In the genomic region with DNA sequence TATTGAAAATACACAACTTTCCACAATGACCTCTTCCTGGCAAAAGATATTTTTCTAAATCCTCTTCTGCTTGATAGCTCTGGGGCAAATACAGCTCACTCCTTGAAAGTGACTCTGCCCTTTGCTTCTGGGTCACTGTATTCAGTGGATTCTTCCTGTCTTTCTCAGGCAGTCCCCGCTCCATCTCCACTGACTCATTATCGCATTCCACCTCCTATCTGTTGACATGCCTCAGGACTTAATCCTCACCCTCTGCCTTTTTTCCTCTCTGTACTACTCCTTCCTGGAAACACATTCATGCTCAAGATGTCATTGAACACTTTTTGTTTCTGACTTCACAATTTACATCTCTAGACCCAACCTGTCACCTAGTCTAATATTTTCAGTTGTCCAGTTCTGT, we compare ENCODE assay signal across 19 cellular contexts. TPM values are rescaled to one million over a fixed set of nuclear protein-coding genes. Genes with fewer than 3 reads are reported as not detected.
DNase-seq lines count a peak whose midpoint lies in the region; ATAC-seq, FAIRE-seq and TF ChIP-seq lines count a peak whose summit lies in the region.
"Had no signal": no experiment of that assay in that cellular context is flagged by ENCODE, and none has a peak within 500 bp of the region (broad histone marks: within the 10 kb centered on the region; RNA-seq: fewer than 3 reads in every experiment).

No MANE protein-coding gene starts in this region.

- H3K36me3 Mint-ChIP-seq in chondrocyte (ENCODE audit: low read depth), result no peaks in the 10 kb centered on the region
- H3K36me3 Mint-ChIP-seq: stimulated activated naive B cell treated with anti-CD40 and anti-IgM and Interleukin-4, amounts not matched to agents 10 μg/mL and 1 μg/mL and 100 μg/mL, for 72 hours had no signal

- CTCF ChIA-PET in H1 (lab: Charles Lee; ENCODE audit: partially characterized antibody), result interaction anchor here (1.1 kb wide), 2 partner anchors 9 to 11 kb away, joined by 3 to 4 read pairs; no protein-coding TSS in a partner anchor

- H4K5ac ChIP-seq in H1 (ENCODE audit: insufficient read length, low read depth, low read length), result no peak overlapping the region

- no peaks in the 10 kb centered on the region for H3K27me3 ChIP-seq in H1 (replicated peaks in 1 of 4; ENCODE audit: control insufficient read depth in 3 of 4, extremely low read depth in 1 of 4, insufficient read depth in 3 of 4, low read length in 3 of 4)
- H3K27me3 ChIP-seq in mesenchymal stem cell (ENCODE audit: control insufficient read depth in 1 of 2, insufficient read depth in 1 of 2, low read length in 2 of 2), result peaks cover 3 to 5% of the 10 kb centered on the region in 2 experiments

- peaks cover 22% of the 10 kb centered on the region for H3K27me3 Mint-ChIP-seq in chondrocyte (ENCODE audit: low read depth)
- H3K27me3 Mint-ChIP-seq: activated CD4-positive, alpha-beta memory T cell treated with anti-CD3 and anti-CD28 coated beads, Interleukin-2, amount 10 ng/mL, durations not matched to agents 7 days and 5 days; stimulated activated naive B cell treated with anti-CD40 and anti-IgM and Interleukin-4, amounts not matched to agents 10 μg/mL and 1 μg/mL and 100 μg/mL, for 72 hours had no signal

- H4K91ac ChIP-seq in H1 (replicated peaks; ENCODE audit: insufficient read length, low read length) (no peak overlapping the region), mesenchymal stem cell (ENCODE audit: low read length) (no peak overlapping the region)

- no peak overlapping the region for H3K56ac ChIP-seq in H1 (replicated peaks; ENCODE audit: insufficient read length, low read depth, low read length)

- H3K9me3 ChIP-seq in H1 (ENCODE audit: insufficient read depth in 2 of 2, low read depth in 1 of 2, low read length in 1 of 2), result no peaks in the 10 kb centered on the region
- no peaks in the 10 kb centered on the region for H3K9me3 ChIP-seq in mesenchymal stem cell (ENCODE audit: control insufficient read depth, low read length)
- H3K9me3 ChIP-seq: SK-N-SH had no signal

- no peaks in the 10 kb centered on the region for H3K4me1 Mint-ChIP-seq in chondrocyte (ENCODE audit: low read depth)
- H3K4me1 Mint-ChIP-seq: activated CD4-positive, alpha-beta memory T cell treated with anti-CD3 and anti-CD28 coated beads, Interleukin-2, amount 10 ng/mL, durations not matched to agents 7 days and 5 days; stimulated activated naive B cell treated with anti-CD40 and anti-IgM and Interleukin-4, amounts not matched to agents 10 μg/mL and 1 μg/mL and 100 μg/mL, for 72 hours had no signal

- H3K27ac Mint-ChIP-seq in chondrocyte (ENCODE audit: unreplicated experiment), result no peak overlapping the region
- H3K27ac Mint-ChIP-seq: activated CD4-positive, alpha-beta memory T cell treated with anti-CD3 and anti-CD28 coated beads, Interleukin-2, amount 10 ng/mL, durations not matched to agents 7 days and 5 days; stimulated activated naive B cell treated with anti-CD40 and anti-IgM and Interleukin-4, amounts not matched to agents 10 μg/mL and 1 μg/mL and 100 μg/mL, for 72 hours had no signal

- TF ChIP-seq RAD21 in H1 (IDR thresholded peaks at IDR 0.05 in 1 of 2, conservative IDR thresholded peaks at IDR 0.05 in 1 of 2; ENCODE audit: low read depth in 2 of 2, low read length in 2 of 2), result no peak

- H3K4me3 ChIP-seq in H1 (ENCODE audit: extremely low read depth in 1 of 4, insufficient read depth in 2 of 4, low read depth in 3 of 4, low read length in 4 of 4) (no peak overlapping the region), mesenchymal stem cell (ENCODE audit: insufficient read depth in 1 of 2, low read depth in 1 of 2, low read length in 2 of 2) (no peak overlapping the region)

- POLR2A ChIA-PET in H1 (lab: Charles Lee; ENCODE audit: partially characterized antibody), result interaction anchor here (2.2 kb wide), 1 partner anchor 8 kb away, joined by 9 read pairs; the partner anchor contains the start of gene RGS7BP

- no peaks in the 10 kb centered on the region for H3K79me2 ChIP-seq in H1 (ENCODE audit: control insufficient read depth in 1 of 2, insufficient read depth in 2 of 2, low read length in 2 of 2)

- H4K20me1 ChIP-seq in H1 (replicated peaks in 1 of 2; ENCODE audit: control insufficient read depth in 1 of 2, insufficient read depth in 2 of 2, low read length in 2 of 2), result no peaks in the 10 kb centered on the region

- no peak overlapping the region for H2BK20ac ChIP-seq in H1 (ENCODE audit: low read length)

- H2BK15ac ChIP-seq in H1 (ENCODE audit: low read length) (no peak overlapping the region), mesenchymal stem cell (ENCODE audit: low read depth, poor library complexity, severe bottlenecking) (no peak overlapping the region)

- ATAC-seq in HG03565 (IDR thresholded peaks at IDR 0.05; ENCODE audit: unreplicated experiment), result no peak
- ATAC-seq in GM19467 (IDR thresholded peaks at IDR 0.05; ENCODE audit: unreplicated experiment), result no peak
- ATAC-seq: stimulated activated naive B cell treated with anti-CD40 and anti-IgM and Interleukin-4, amounts not matched to agents 10 μg/mL and 1 μg/mL and 100 μg/mL, for 72 hours had no signal

- H3K4me2 ChIP-seq in H1 (ENCODE audit: insufficient read depth in 1 of 2, low read depth in 2 of 2, low read length in 2 of 2) (no peak overlapping the region), mesenchymal stem cell (ENCODE audit: low read length, poor library complexity, severe bottlenecking) (no peak overlapping the region)
- H3K4me2 ChIP-seq: SK-N-SH had no signal

- H3K79me1 ChIP-seq in H1 (ENCODE audit: low read depth, low read length), result no peaks in the 10 kb centered on the region
- H3K79me1 ChIP-seq in mesenchymal stem cell (replicated peaks; ENCODE audit: low read length, poor library complexity, severe bottlenecking), result no peaks in the 10 kb centered on the region

- H3K27ac ChIP-seq in H1 (ENCODE audit: low read depth, low read length) (no peak overlapping the region), mesenchymal stem cell (ENCODE audit: low read length, poor library complexity, severe bottlenecking) (no peak overlapping the region)

- no peak for TF ChIP-seq POLR2A in H1 (IDR thresholded peaks at IDR 0.05; ENCODE audit: control extremely low read depth in 1 of 2, low read depth in 2 of 2, low read length in 2 of 2)

- H4K8ac ChIP-seq in H1 (ENCODE audit: extremely low read depth, insufficient read depth, low read length) (no peak overlapping the region), mesenchymal stem cell (ENCODE audit: low read length) (no peak overlapping the region)

- no peak for FAIRE-seq in H1 (lab: Jason Lieb, UNC)
- FAIRE-seq: GM18507, TTC549 had no signal

- no peak for TF ChIP-seq EP300 in H1 (IDR thresholded peaks at IDR 0.05; ENCODE audit: borderline replicate concordance in 1 of 2, low read depth in 2 of 2, low read length in 2 of 2)

- H2AFZ ChIP-seq in H1 (ENCODE audit: low read length) (no peak overlapping the region), mesenchymal stem cell (ENCODE audit: low read depth, low read length) (no peak overlapping the region)

- H3K14ac ChIP-seq in H1 (ENCODE audit: insufficient read length) (no peak overlapping the region), mesenchymal stem cell (ENCODE audit: low read length in 2 of 2) (no peak overlapping the region)

- no peaks in the 10 kb centered on the region for H3K36me3 ChIP-seq in H1 (ENCODE audit: control insufficient read depth in 2 of 4, insufficient read depth in 4 of 4, low read length in 3 of 4)
- H3K36me3 ChIP-seq in mesenchymal stem cell (ENCODE audit: control insufficient read depth in 1 of 2, insufficient read depth in 2 of 2, low read depth in 1 of 2, low read length in 2 of 2), result no peaks in the 10 kb centered on the region

- no peak overlapping the region for H3K23ac ChIP-seq in H1 (ENCODE audit: insufficient read length)
- H3K23ac ChIP-seq in mesenchymal stem cell (ENCODE audit: low read length in 2 of 2), result no peak overlapping the region

- H3K18ac ChIP-seq in H1 (ENCODE audit: extremely low read depth, low read length) (no peak overlapping the region), mesenchymal stem cell (ENCODE audit: low read depth in 1 of 2, low read length in 2 of 2) (no peak overlapping the region)

- no peak for TF ChIP-seq CTCF in H1 (IDR thresholded peaks at IDR 0.05; ENCODE audit: control extremely low read depth in 1 of 3, insufficient read depth in 1 of 3, low read depth in 1 of 3, low read length in 3 of 3)
- TF ChIP-seq CTCF in chondrocyte (IDR thresholded peaks at IDR 0.05), result no peak

- H3K9me3 Mint-ChIP-seq in chondrocyte (ENCODE audit: low read depth), result no peaks in the 10 kb centered on the region
- H3K9me3 Mint-ChIP-seq: activated CD4-positive, alpha-beta memory T cell treated with anti-CD3 and anti-CD28 coated beads, Interleukin-2, amount 10 ng/mL, durations not matched to agents 7 days and 5 days; stimulated activated naive B cell treated with anti-CD40 and anti-IgM and Interleukin-4, amounts not matched to agents 10 μg/mL and 1 μg/mL and 100 μg/mL, for 72 hours had no signal

- H2BK12ac ChIP-seq in H1 (ENCODE audit: low read depth, low read length) (no peak overlapping the region), mesenchymal stem cell (ENCODE audit: low read length in 2 of 2) (no peak overlapping the region)

- H3K23me2 ChIP-seq in H1 (ENCODE audit: low read depth, low read length), result no peaks in the 10 kb centered on the region

- DNase-seq in EL (peak; percentile 81), NCI-H226 (peak; percentile 6), H1 (ENCODE audit: low read depth in 1 of 2, low spot score in 2 of 2) (peak in 1 of 2 experiments; percentile 9), mesenchymal stem cell (peak; percentile 63), COR-L47 (lab: John Stamatoyannopoulos, UW) (no peak), chondrocyte (ENCODE audit: low spot score) (no peak)
- DNase-seq: activated CD4-positive, alpha-beta memory T cell treated with anti-CD3 and anti-CD28 coated beads, Interleukin-2, amount 10 ng/mL, durations not matched to agents 7 days and 5 days; activated T-cell treated with anti-CD3 and anti-CD28 coated beads, Interleukin-2, amount 50 U/mL, for 48 hours; hypothalamus; MM.1S; NCI-H1930; NCI-H510A treated with DMSO at 0.1 percent for 48 hours; SK-N-SH; stimulated activated naive B cell treated with anti-CD40 and anti-IgM and Interleukin-4, amounts not matched to agents 10 μg/mL and 1 μg/mL and 100 μg/mL, for 72 hours had no signal

- H3K4ac ChIP-seq in H1 (replicated peaks; ENCODE audit: insufficient read length, low read depth, low read length), result no peak overlapping the region
- no peak overlapping the region for H3K4ac ChIP-seq in mesenchymal stem cell (ENCODE audit: low read depth in 1 of 2, low read length in 2 of 2)

- H2AK5ac ChIP-seq in H1 (ENCODE audit: low read depth, low read length), result no peak overlapping the region
- H2AK5ac ChIP-seq in mesenchymal stem cell (ENCODE audit: low read length, severe bottlenecking), result no peak overlapping the region

- H3K4me1 ChIP-seq in H1 (replicated peaks in 1 of 4; ENCODE audit: control insufficient read depth in 3 of 4, insufficient read depth in 4 of 4, low read length in 3 of 4), result peaks cover 0 to 4% (median 2%) of the 10 kb centered on the region in 4 experiments; a peak in 2 of 7 replicates
- no peaks in the 10 kb centered on the region for H3K4me1 ChIP-seq in mesenchymal stem cell (ENCODE audit: control insufficient read depth, insufficient read depth, low read depth, low read length)

- H2BK5ac ChIP-seq in H1 (ENCODE audit: low read depth, low read length), result no peak overlapping the region
- H2BK5ac ChIP-seq in mesenchymal stem cell (ENCODE audit: low read depth, low read length, poor library complexity, severe bottlenecking), result no peak overlapping the region

- H3K9ac ChIP-seq in H1 (replicated peaks in 1 of 4; ENCODE audit: extremely low read depth in 1 of 4, low read depth in 3 of 4, low read length in 3 of 4) (no peak overlapping the region), mesenchymal stem cell (ENCODE audit: low read length) (no peak overlapping the region)
- H3K9ac ChIP-seq: SK-N-SH had no signal

- H2BK120ac ChIP-seq in H1 (replicated peaks; ENCODE audit: low read depth, low read length) (no peak overlapping the region), mesenchymal stem cell (ENCODE audit: low read depth, low read length) (no peak overlapping the region)

- H3K4me3 Mint-ChIP-seq in chondrocyte (ENCODE audit: unreplicated experiment), result no peak overlapping the region
- H3K4me3 Mint-ChIP-seq: activated CD4-positive, alpha-beta memory T cell treated with anti-CD3 and anti-CD28 coated beads, Interleukin-2, amount 10 ng/mL, durations not matched to agents 7 days and 5 days; stimulated activated naive B cell treated with anti-CD40 and anti-IgM and Interleukin-4, amounts not matched to agents 10 μg/mL and 1 μg/mL and 100 μg/mL, for 72 hours had no signal

- WGBS in H1 (ENCODE audit: extremely low coverage in 1 of 2, insufficient coverage in 1 of 2, insufficient read length in 1 of 2, insufficient replicate concordance in 2 of 2, low coverage in 1 of 2, low lambda C conversion rate in 2 of 2, missing lambda C conversion rate in 1 of 2), 2 experiments, result 70% methylated on average over 2 of the region's 2 CpGs; no CpG with 5 or more reads in 1 of the 2 experiments
- WGBS in mesenchymal stem cell, result 8% methylated on average over 2 of the region's 2 CpGs

RNA-seq across cellular contexts. Expression of gene RGS7BP, which starts 8.4 kb away (rescaled TPM):
- total RNA-seq in H1 (2021; fragmentation: NEBNext Ultra II Directional; extraction: Animal tissue kit (Norgen Biotek cat#: 25700)), result 2.3 TPM in 2 replicates
- polyA plus RNA-seq in H1 (2011; rRNA removed), result 0.65 and 1.1 TPM in 2 replicates
- 0.63 TPM for polyA plus RNA-seq in H1 (2011; cell fraction: cytosol; rRNA removed)
- 4.0 TPM for polyA plus RNA-seq in H1 (2011; cell fraction: nucleus; rRNA removed)
- polyA plus RNA-seq in H1 (2012, experiment 1 of 2), result 0.67 to 1.3 TPM (median 1.0 TPM) in 4 replicates
- 0.10 TPM for polyA plus RNA-seq in H1 (2012, experiment 2 of 2)
- polyA plus RNA-seq in H1 (2013, experiment 1 of 2), result 2.1 TPM
- 2.4 TPM for polyA plus RNA-seq in H1 (2013, experiment 2 of 2)
- 2.5 and 3.1 TPM in 2 replicates for polyA minus RNA-seq in H1 (2011; rRNA and poly(A)+ RNA removed)
- polyA minus RNA-seq in H1 (2011; cell fraction: cytosol; rRNA and poly(A)+ RNA removed), result 3.1 TPM
- 16.5 TPM for polyA minus RNA-seq in H1 (2011; cell fraction: nucleus; rRNA and poly(A)+ RNA removed)
- polyA plus RNA-seq in mesenchymal stem cell (2013, experiment 1 of 2), result 0.44 TPM
- polyA plus RNA-seq in mesenchymal stem cell (2013, experiment 2 of 2), result 0.38 TPM
- not detected in 3 replicates for total RNA-seq in chondrocyte
- total RNA-seq: activated CD4-positive, alpha-beta memory T cell treated with anti-CD3 and anti-CD28 coated beads, Interleukin-2, amount 10 ng/mL, durations not matched to agents 7 days and 5 days; OCI-LY7 had no signal
- polyA plus RNA-seq: SK-N-SH had no signal

Comparison
In these comparisons a context has a peak if more than half of its experiments do, and no peak if none do; other contexts are left out.
1. DNase-seq: peak in EL (single experiment), NCI-H226 (single experiment) and mesenchymal stem cell (single experiment); none in COR-L47 (single experiment) and chondrocyte (single experiment).